In genomic region chr1:15210651-15211390, GRCh38 we compare ENCODE assay signal across 13 cellular contexts. TPM values are rescaled to one million over a fixed set of nuclear protein-coding genes. Genes with fewer than 3 reads are reported as not detected.
"Had no signal": no experiment of that assay in that cellular context is flagged by ENCODE, and none has a peak within 500 bp of the region (broad histone marks: within the 10 kb centered on the region; RNA-seq: fewer than 3 reads in every experiment).

No MANE protein-coding gene starts in this region.

- H3K27ac Mint-ChIP-seq: activated T-helper 1 cell treated with anti-CD3 and anti-CD28 coated beads, Interleukin-12 subunit alpha, Interleukin-12 subunit beta, Interleukin-2, Interleukin-4 antibody, amounts not matched to agents 30 ng/mL and 10 ng/mL and 1 ng/mL, durations not matched to agents 14 hours and 24 hours and 36 hours; memory B cell; naive thymus-derived CD8-positive, alpha-beta T cell had no signal

- H3K4me3 Mint-ChIP-seq: activated T-helper 1 cell treated with anti-CD3 and anti-CD28 coated beads, Interleukin-12 subunit alpha, Interleukin-12 subunit beta, Interleukin-2, Interleukin-4 antibody, amounts not matched to agents 30 ng/mL and 10 ng/mL and 1 ng/mL, durations not matched to agents 14 hours and 24 hours and 36 hours; memory B cell; naive thymus-derived CD8-positive, alpha-beta T cell had no signal

- H3K4me3 ChIP-seq: smooth muscle cell, suprapubic skin had no signal

- H3K36me3 ChIP-seq: suprapubic skin had no signal

- H3K4me1 Mint-ChIP-seq: memory B cell; naive thymus-derived CD8-positive, alpha-beta T cell had no signal

- DNase-seq: activated CD4-positive, CD25-positive, alpha-beta regulatory T cell treated with anti-CD3 and anti-CD28 coated beads, Interleukin-2, amount 50 U/mL, for 72 hours; activated naive CD4-positive, alpha-beta T cell treated with Interleukin-2 at 50 U/mL for 16 hours; erythroblast; islet precursor cell; naive thymus-derived CD8-positive, alpha-beta T cell; stimulated activated naive CD8-positive, alpha-beta T cell treated with anti-CD3 and anti-CD28 coated beads, Interleukin-15, Interleukin-2, amounts not matched to agents 100 U/mL and 50 U/mL, for 24 hours; T-helper 9 cell had no signal

- H3K27ac ChIP-seq: suprapubic skin had no signal

- H3K27me3 ChIP-seq: suprapubic skin had no signal

- H3K9me3 ChIP-seq: suprapubic skin had no signal

- ATAC-seq: left lobe of liver; naive thymus-derived CD8-positive, alpha-beta T cell; stimulated activated naive CD8-positive, alpha-beta T cell treated with anti-CD3 and anti-CD28 coated beads, Interleukin-15, Interleukin-2, amounts not matched to agents 100 U/mL and 50 U/mL, for 24 hours had no signal

- H3K9me3 Mint-ChIP-seq: activated T-helper 1 cell treated with anti-CD3 and anti-CD28 coated beads, Interleukin-12 subunit alpha, Interleukin-12 subunit beta, Interleukin-2, Interleukin-4 antibody, amounts not matched to agents 30 ng/mL and 10 ng/mL and 1 ng/mL, durations not matched to agents 14 hours and 24 hours and 36 hours; memory B cell; naive thymus-derived CD8-positive, alpha-beta T cell had no signal

- H3K36me3 Mint-ChIP-seq: memory B cell; naive thymus-derived CD8-positive, alpha-beta T cell had no signal

RNA-seq across cellular contexts. Expression of gene FHAD1, which starts 36.2 kb away (rescaled TPM):
- total RNA-seq: activated T-helper 1 cell treated with anti-CD3 and anti-CD28 coated beads, Interleukin-12 subunit alpha, Interleukin-12 subunit beta, Interleukin-2, Interleukin-4 antibody, amounts not matched to agents 30 ng/mL and 10 ng/mL and 1 ng/mL, durations not matched to agents 14 hours and 24 hours and 36 hours; left lobe of liver; naive thymus-derived CD8-positive, alpha-beta T cell; smooth muscle cell had no signal
- polyA plus RNA-seq: naive thymus-derived CD8-positive, alpha-beta T cell had no signal

RNA-seq across cellular contexts. Expression of gene TMEM51, which starts 57.3 kb away (rescaled TPM):
- total RNA-seq: activated CD8-positive, alpha-beta memory T cell treated with anti-CD3 and anti-CD28 coated beads for 36 hours; naive thymus-derived CD8-positive, alpha-beta T cell had no signal
- polyA plus RNA-seq: naive thymus-derived CD8-positive, alpha-beta T cell had no signal
